ENCODE assay signal across 10 cellular contexts in genomic region chr14:50819307-50819706, GRCh38. TPM values are rescaled to one million over a fixed set of nuclear protein-coding genes. Genes with fewer than 3 reads are reported as not detected.
"Had no signal": no experiment of that assay in that cellular context is flagged by ENCODE, and none has a peak within 500 bp of the region (broad histone marks: within the 10 kb centered on the region; RNA-seq: fewer than 3 reads in every experiment).

No MANE protein-coding gene starts in this region.

RNA-seq across cellular contexts. Expression of gene ABHD12B, which starts 52.5 kb away (rescaled TPM):
- total RNA-seq: astrocyte, breast epithelium, gastrocnemius medialis, kidney epithelial cell, left lung, lung microvascular endothelial cell, sciatic nerve, smooth muscle cell, uterus had no signal
- polyA plus RNA-seq: heart left ventricle, smooth muscle cell had no signal
